In the genomic region with DNA sequence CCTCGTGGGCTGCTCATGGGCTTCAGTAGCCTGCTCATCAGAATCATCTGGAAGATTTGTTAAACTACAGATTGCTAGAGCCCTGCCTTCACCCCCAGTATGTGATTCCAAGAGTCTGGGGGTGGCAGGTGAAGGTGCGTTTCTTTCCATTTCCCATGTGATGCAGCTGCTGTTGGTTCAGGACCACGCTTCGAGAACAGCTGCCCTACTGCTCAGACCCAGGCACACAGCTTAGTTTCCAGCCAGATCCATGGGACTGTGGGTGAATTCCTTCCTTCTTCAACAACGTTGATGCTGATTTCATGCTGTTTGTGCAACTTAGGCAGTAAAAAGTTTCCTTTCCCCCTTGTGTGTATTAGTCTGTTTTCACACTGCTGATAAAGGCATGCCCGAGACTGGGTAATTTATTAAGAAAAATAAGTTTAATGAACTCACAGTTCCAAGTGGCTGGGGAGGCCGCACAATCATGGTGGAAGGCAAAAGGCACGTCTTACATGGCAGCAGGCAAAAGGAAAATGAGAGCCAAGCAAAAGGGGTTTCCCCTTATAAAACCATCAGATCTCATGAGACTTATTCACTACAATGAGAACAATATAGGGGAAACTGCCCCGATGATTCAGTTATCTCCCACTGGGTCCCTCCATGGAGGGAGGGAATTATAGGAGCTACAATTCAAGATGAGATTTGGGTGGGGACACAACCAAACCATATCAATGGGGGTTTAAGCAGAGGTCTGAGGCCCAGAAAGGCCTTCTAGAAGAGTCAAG, we compare ENCODE assay signal across 20 cellular contexts.
DNase-seq lines count a peak whose midpoint lies in the region; ATAC-seq, FAIRE-seq and TF ChIP-seq lines count a peak whose summit lies in the region.
"Had no signal": no experiment of that assay in that cellular context is flagged by ENCODE, and none has a peak within 500 bp of the region (broad histone marks: within the 10 kb centered on the region; RNA-seq: fewer than 3 reads in every experiment).

No MANE protein-coding gene starts in this region.

- no peak for TF ChIP-seq CTCF in thyroid gland (IDR thresholded peaks at IDR 0.05)
- no peak for TF ChIP-seq CTCF in progenitor cell of endocrine pancreas (IDR thresholded peaks at IDR 0.05; ENCODE audit: unreplicated experiment)

- H3K9me3 ChIP-seq in thyroid gland: no peaks in the 10 kb centered on the region
- H3K9me3 ChIP-seq: A549, testis had no signal

- DNase-seq in activated CD4-positive, alpha-beta T cell treated with anti-CD3 and anti-CD28 coated beads, Interleukin-2, amount 10 ng/mL, durations not matched to agents 7 days and 5 days: no peak
- DNase-seq in activated CD4-positive, alpha-beta T cell treated with anti-CD3 and anti-CD28 coated beads for 36 hours: no peak
- DNase-seq in T-cell (no peak), iPS-NIHi7 (ENCODE audit: extremely low spot score) (peak; percentile 20), thyroid gland (no peak), progenitor cell of endocrine pancreas (ENCODE audit: low spot score, unreplicated experiment) (no peak), ureter (ENCODE audit: low spot score) (no peak), GM12892 (ENCODE audit: insufficient read length) (no peak)
- DNase-seq: activated T-cell treated with anti-CD3 and anti-CD28 coated beads, Interleukin-2, amount 50 U/mL, for 4 hours; amygdala; CD8-positive, alpha-beta memory T cell; GOT3; MV-4-11; NCI-H2029; NCI-H510A treated with DMSO at 0.1 percent for 48 hours; testis had no signal

- TF ChIP-seq POLR2A in thyroid gland (IDR thresholded peaks at IDR 0.05): no peak
- TF ChIP-seq POLR2A in GM12892 (IDR thresholded peaks at IDR 0.05; ENCODE audit: low read depth, low read length): no peak

- no peaks in the 10 kb centered on the region for H3K36me3 ChIP-seq in thyroid gland

- no peak for ATAC-seq in activated CD4-positive, alpha-beta T cell treated with anti-CD3 and anti-CD28 coated beads for 36 hours
- peak in 1 of 4 experiments; percentile 22 for ATAC-seq in T-cell (replicated peaks in 1 of 4)
- ATAC-seq: sciatic nerve had no signal

- H3K27ac ChIP-seq in thyroid gland: peak overlapping the region in 2 of 3 donors; percentile 91 to 95
- H3K27ac ChIP-seq: A549 had no signal

- H3K27me3 ChIP-seq in thyroid gland: no peaks in the 10 kb centered on the region
- H3K27me3 ChIP-seq: testis had no signal

- CTCF ChIA-PET in activated CD4-positive, alpha-beta T cell treated with anti-CD3 and anti-CD28 coated beads, Interleukin-2, amount 10 ng/mL, durations not matched to agents 7 days and 5 days (lab: Charles Lee): interaction anchor here (1.0 kb wide), 1 partner anchor 14 kb away, joined by 4 read pairs; no protein-coding TSS in a partner anchor
- CTCF ChIA-PET in activated CD4-positive, alpha-beta T cell treated with anti-CD3 and anti-CD28 coated beads for 36 hours (lab: Charles Lee): interaction anchor here (1.0 kb wide), 1 partner anchor 23 kb away, joined by 3 read pairs; no protein-coding TSS in a partner anchor
- CTCF ChIA-PET in T-cell (lab: Charles Lee): no interaction called here

- POLR2A ChIA-PET in activated CD4-positive, alpha-beta T cell treated with anti-CD3 and anti-CD28 coated beads, Interleukin-2, amount 10 ng/mL, durations not matched to agents 7 days and 5 days (lab: Charles Lee): no interaction called here
- POLR2A ChIA-PET in activated CD4-positive, alpha-beta T cell treated with anti-CD3 and anti-CD28 coated beads for 36 hours (lab: Charles Lee): no interaction called here
- POLR2A ChIA-PET in T-cell (lab: Charles Lee): no interaction called here

- intact Hi-C loops in activated CD4-positive, alpha-beta T cell treated with anti-CD3 and anti-CD28 coated beads for 36 hours (cut with DNase I, micrococcal nuclease): no loop called here
- intact Hi-C loops in thyroid gland (cut with DNase I): no loop called here

- peaks cover 18% of the 10 kb centered on the region for H3K36me3 Mint-ChIP-seq in activated CD4-positive, alpha-beta T cell treated with anti-CD3 and anti-CD28 coated beads, Interleukin-2, amount 10 ng/mL, durations not matched to agents 7 days and 5 days (ENCODE audit: low read depth)
- H3K36me3 Mint-ChIP-seq in activated CD4-positive, alpha-beta T cell treated with anti-CD3 and anti-CD28 coated beads for 36 hours (ENCODE audit: low read depth): peaks cover 1% of the 10 kb centered on the region
- H3K36me3 Mint-ChIP-seq in T-cell (peaks cover 18% of the 10 kb centered on the region), progenitor cell of endocrine pancreas (ENCODE audit: insufficient read depth) (no peaks in the 10 kb centered on the region)

- H3K4me1 Mint-ChIP-seq in activated CD4-positive, alpha-beta T cell treated with anti-CD3 and anti-CD28 coated beads, Interleukin-2, amount 10 ng/mL, durations not matched to agents 7 days and 5 days: peaks cover 48% of the 10 kb centered on the region
- peaks cover 23% of the 10 kb centered on the region for H3K4me1 Mint-ChIP-seq in activated CD4-positive, alpha-beta T cell treated with anti-CD3 and anti-CD28 coated beads for 36 hours
- H3K4me1 Mint-ChIP-seq in T-cell (peaks cover 20 to 67% (median 57%) of the 10 kb centered on the region in 3 donors), progenitor cell of endocrine pancreas (ENCODE audit: low read depth) (peaks cover 5% of the 10 kb centered on the region)

- H3K4me1 ChIP-seq in thyroid gland: peaks cover 31 to 38% of the 10 kb centered on the region in 2 donors

- H3K27me3 Mint-ChIP-seq in activated CD4-positive, alpha-beta T cell treated with anti-CD3 and anti-CD28 coated beads, Interleukin-2, amount 10 ng/mL, durations not matched to agents 7 days and 5 days: no peaks in the 10 kb centered on the region
- H3K27me3 Mint-ChIP-seq in activated CD4-positive, alpha-beta T cell treated with anti-CD3 and anti-CD28 coated beads for 36 hours: no peaks in the 10 kb centered on the region
- H3K27me3 Mint-ChIP-seq in T-cell (no peaks in the 10 kb centered on the region), progenitor cell of endocrine pancreas (no peaks in the 10 kb centered on the region)
- H3K27me3 Mint-ChIP-seq: CD8-positive, alpha-beta memory T cell had no signal

- no peak for FAIRE-seq in GM12892 (lab: Jason Lieb, UNC)
- FAIRE-seq: A549 had no signal

- no peak overlapping the region for H3K4me3 Mint-ChIP-seq in activated CD4-positive, alpha-beta T cell treated with anti-CD3 and anti-CD28 coated beads, Interleukin-2, amount 10 ng/mL, durations not matched to agents 7 days and 5 days
- no peak overlapping the region for H3K4me3 Mint-ChIP-seq in activated CD4-positive, alpha-beta T cell treated with anti-CD3 and anti-CD28 coated beads for 36 hours
- H3K4me3 Mint-ChIP-seq in T-cell (no peak overlapping the region), progenitor cell of endocrine pancreas (ENCODE audit: low read depth) (no peak overlapping the region)
- H3K4me3 Mint-ChIP-seq: activated T-cell treated with anti-CD3 and anti-CD28 coated beads, Interleukin-2, amount 50 U/mL, for 4 hours; neural crest cell had no signal

- no peak overlapping the region for H3K4me3 ChIP-seq in thyroid gland (replicated peaks in 1 of 3)
- H3K4me3 ChIP-seq: A549, lung, testis had no signal

- WGBS in thyroid gland, 2 donors: 89 to 90% methylated on average over 9 of the region's 9 CpGs

- H3K9me3 Mint-ChIP-seq in activated CD4-positive, alpha-beta T cell treated with anti-CD3 and anti-CD28 coated beads, Interleukin-2, amount 10 ng/mL, durations not matched to agents 7 days and 5 days: no peaks in the 10 kb centered on the region
- H3K9me3 Mint-ChIP-seq in activated CD4-positive, alpha-beta T cell treated with anti-CD3 and anti-CD28 coated beads for 36 hours (ENCODE audit: low read depth): peaks cover 3% of the 10 kb centered on the region
- H3K9me3 Mint-ChIP-seq in T-cell (peaks cover 0 to 3% (median 0%) of the 10 kb centered on the region in 3 donors), progenitor cell of endocrine pancreas (ENCODE audit: low read depth) (no peaks in the 10 kb centered on the region)
- H3K9me3 Mint-ChIP-seq: activated T-cell treated with anti-CD3 and anti-CD28 coated beads, Interleukin-2, amount 50 U/mL, for 4 hours; CD8-positive, alpha-beta memory T cell had no signal

- peak overlapping the region; percentile 33 for H3K27ac Mint-ChIP-seq in activated CD4-positive, alpha-beta T cell treated with anti-CD3 and anti-CD28 coated beads, Interleukin-2, amount 10 ng/mL, durations not matched to agents 7 days and 5 days
- no peak overlapping the region for H3K27ac Mint-ChIP-seq in activated CD4-positive, alpha-beta T cell treated with anti-CD3 and anti-CD28 coated beads for 36 hours
- H3K27ac Mint-ChIP-seq in T-cell (peak overlapping the region; percentile 25 to 58), progenitor cell of endocrine pancreas (no peak overlapping the region)

Comparison
In these comparisons a context has a peak if more than half of its experiments do, and no peak if none do; other contexts are left out.
1. H3K27ac Mint-ChIP-seq: peak in activated CD4-positive, alpha-beta T cell treated with anti-CD3 and anti-CD28 coated beads, Interleukin-2, amount 10 ng/mL, durations not matched to agents 7 days and 5 days (single experiment) and T-cell (2 of 2); none in activated CD4-positive, alpha-beta T cell treated with anti-CD3 and anti-CD28 coated beads for 36 hours (single experiment) and progenitor cell of endocrine pancreas (single experiment).
2. CTCF ChIA-PET loops: an anchor here in activated CD4-positive, alpha-beta T cell treated with anti-CD3 and anti-CD28 coated beads, Interleukin-2, amount 10 ng/mL, durations not matched to agents 7 days and 5 days (1.0 kb wide) and activated CD4-positive, alpha-beta T cell treated with anti-CD3 and anti-CD28 coated beads for 36 hours (1.0 kb wide); none called in T-cell.